Comparison of ENCODE assay signal across 8 cellular contexts in genomic region chr20:21808863-21809664, GRCh38.
A peak's percentile ranks its signal among the peaks of the same experiment; 100 is the strongest.
DNase-seq lines count a peak whose midpoint lies in the region; ATAC-seq and TF ChIP-seq lines count a peak whose summit lies in the region.

No MANE protein-coding gene starts in this region.

- no peaks in the 10 kb centered on the region for H3K4me1 ChIP-seq in thyroid gland
- no peaks in the 10 kb centered on the region for H3K4me1 ChIP-seq in effector memory CD4-positive, alpha-beta T cell (ENCODE audit: control insufficient read depth, insufficient read depth, low read length, poor library complexity, severe bottlenecking)

- H3K9me3 Mint-ChIP-seq in natural killer cell, result peaks cover 5 to 13% of the 10 kb centered on the region in 2 donors
- H3K9me3 Mint-ChIP-seq in natural killer cell treated with Interleukin-12 subunit alpha and Interleukin-12 subunit beta and Interleukin-15 and Interleukin-18, amount 100 ng/mL, for 72 hours, result peaks cover 13% of the 10 kb centered on the region
- H3K9me3 Mint-ChIP-seq in brain, result peaks cover 0 to 5% (median 0%) of the 10 kb centered on the region in 5 experiments
- H3K9me3 Mint-ChIP-seq in mesothelial cell of epicardium, result no peaks in the 10 kb centered on the region

- TF ChIP-seq POLR2A in thyroid gland (IDR thresholded peaks at IDR 0.05), result no peak

- H3K36me3 ChIP-seq in thyroid gland, result no peaks in the 10 kb centered on the region
- no peaks in the 10 kb centered on the region for H3K36me3 ChIP-seq in effector memory CD4-positive, alpha-beta T cell (ENCODE audit: control insufficient read depth, insufficient read depth, low read length)

- intact Hi-C loops in natural killer cell (cut with micrococcal nuclease) (loop anchor here (10.0 kb wide), 1 partner anchor 1536 kb away; no protein-coding TSS in a partner anchor), thyroid gland (cut with DNase I) (no loop called here)

- H3K9me3 ChIP-seq in thyroid gland, result no peaks in the 10 kb centered on the region
- H3K9me3 ChIP-seq in effector memory CD4-positive, alpha-beta T cell (ENCODE audit: control insufficient read depth, low read length), result no peaks in the 10 kb centered on the region

- TF ChIP-seq CTCF in natural killer cell (IDR thresholded peaks at IDR 0.05) (peak; percentile 54), brain (conservative IDR thresholded peaks at IDR 0.05) (peak; percentile 52 to 79), mesothelial cell of epicardium (IDR thresholded peaks at IDR 0.05; ENCODE audit: unreplicated experiment) (peak; percentile 96), thyroid gland (IDR thresholded peaks at IDR 0.05) (peak; percentile 50 to 82 (median 62))

- peaks cover 0 to 8% of the 10 kb centered on the region in 2 donors for H3K4me1 Mint-ChIP-seq in natural killer cell
- H3K4me1 Mint-ChIP-seq in natural killer cell treated with Interleukin-12 subunit alpha and Interleukin-12 subunit beta and Interleukin-15 and Interleukin-18, amount 100 ng/mL, for 72 hours (ENCODE audit: low read depth in 2 of 2), result peaks cover 0 to 4% of the 10 kb centered on the region in 2 donors
- H3K4me1 Mint-ChIP-seq in brain, result no peaks in the 10 kb centered on the region
- no peaks in the 10 kb centered on the region for H3K4me1 Mint-ChIP-seq in mesothelial cell of epicardium

- H3K27me3 ChIP-seq in thyroid gland, result no peaks in the 10 kb centered on the region
- no peaks in the 10 kb centered on the region for H3K27me3 ChIP-seq in effector memory CD4-positive, alpha-beta T cell (replicated peaks; ENCODE audit: control insufficient read depth, insufficient read depth, low read length, poor library complexity, severe bottlenecking)

- H3K27ac Mint-ChIP-seq in natural killer cell, result no peak overlapping the region
- H3K27ac Mint-ChIP-seq in natural killer cell treated with Interleukin-12 subunit alpha and Interleukin-12 subunit beta and Interleukin-15 and Interleukin-18, amount 100 ng/mL, for 72 hours, result no peak overlapping the region
- H3K27ac Mint-ChIP-seq in brain, result peak overlapping the region in 1 of 5 experiments; percentile 52
- H3K27ac Mint-ChIP-seq in mesothelial cell of epicardium, result no peak overlapping the region

- no peak overlapping the region for H3K4me3 ChIP-seq in thyroid gland (replicated peaks in 1 of 3)
- no peak overlapping the region for H3K4me3 ChIP-seq in effector memory CD4-positive, alpha-beta T cell (ENCODE audit: insufficient read depth, low read depth, low read length, poor library complexity, severe bottlenecking)

- H3K36me3 Mint-ChIP-seq in natural killer cell (no peaks in the 10 kb centered on the region), brain (no peaks in the 10 kb centered on the region), mesothelial cell of epicardium (no peaks in the 10 kb centered on the region)
- no peaks in the 10 kb centered on the region for H3K36me3 Mint-ChIP-seq in natural killer cell treated with Interleukin-12 subunit alpha and Interleukin-12 subunit beta and Interleukin-15 and Interleukin-18, amount 100 ng/mL, for 72 hours

- WGBS in thyroid gland, 2 donors, result 46% methylated on average over 31 of the region's 31 CpGs

- no peak overlapping the region for H3K4me3 Mint-ChIP-seq in natural killer cell
- no peak overlapping the region for H3K4me3 Mint-ChIP-seq in natural killer cell treated with Interleukin-12 subunit alpha and Interleukin-12 subunit beta and Interleukin-15 and Interleukin-18, amount 100 ng/mL, for 72 hours
- no peak overlapping the region for H3K4me3 Mint-ChIP-seq in brain
- H3K4me3 Mint-ChIP-seq in mesothelial cell of epicardium, result no peak overlapping the region

- no peak for DNase-seq in natural killer cell
- DNase-seq in natural killer cell treated with Interleukin-12 subunit alpha and Interleukin-12 subunit beta and Interleukin-15 and Interleukin-18, amount 100 ng/mL, for 72 hours (ENCODE audit: low spot score), result no peak
- DNase-seq in OCI-M1 (lab: John Stamatoyannopoulos, UW), result peak; percentile 37
- peak; percentile 59 to 78 for DNase-seq in mesothelial cell of epicardium (ENCODE audit: low spot score in 2 of 2, unreplicated experiment in 2 of 2)
- peak; percentile 43 to 62 for DNase-seq in thyroid gland
- no peak for DNase-seq in effector memory CD4-positive, alpha-beta T cell

- H3K27me3 Mint-ChIP-seq in natural killer cell (ENCODE audit: low read depth in 2 of 2) (no peaks in the 10 kb centered on the region), brain (peaks cover 6% of the 10 kb centered on the region), mesothelial cell of epicardium (ENCODE audit: low read depth) (peaks cover 71% of the 10 kb centered on the region)
- no peaks in the 10 kb centered on the region for H3K27me3 Mint-ChIP-seq in natural killer cell treated with Interleukin-12 subunit alpha and Interleukin-12 subunit beta and Interleukin-15 and Interleukin-18, amount 100 ng/mL, for 72 hours

- no peak overlapping the region for H3K27ac ChIP-seq in thyroid gland
- H3K27ac ChIP-seq in effector memory CD4-positive, alpha-beta T cell (ENCODE audit: insufficient read depth, low read length, poor library complexity, severe bottlenecking), result no peak overlapping the region

- ATAC-seq in natural killer cell (no peak), GM18520 (IDR thresholded peaks at IDR 0.05; ENCODE audit: unreplicated experiment) (no peak)
- ATAC-seq in natural killer cell treated with Interleukin-12 subunit alpha and Interleukin-12 subunit beta and Interleukin-15 and Interleukin-18, amount 100 ng/mL, for 72 hours, result no peak

Comparison
In these comparisons a context has a peak if more than half of its experiments do, and no peak if none do; other contexts are left out.
1. DNase-seq: peak in OCI-M1 (single experiment), mesothelial cell of epicardium (2 of 2) and thyroid gland (2 of 2); none in natural killer cell (single experiment), natural killer cell treated with Interleukin-12 subunit alpha and Interleukin-12 subunit beta and Interleukin-15 and Interleukin-18, amount 100 ng/mL, for 72 hours (single experiment) and effector memory CD4-positive, alpha-beta T cell (0 of 3).
2. Peak in every context shown above with its lines, with median percentiles within 50 percentile points of each other: CTCF ChIP-seq.